Comparison of ENCODE assay signal across 23 cellular contexts in the genomic region with DNA sequence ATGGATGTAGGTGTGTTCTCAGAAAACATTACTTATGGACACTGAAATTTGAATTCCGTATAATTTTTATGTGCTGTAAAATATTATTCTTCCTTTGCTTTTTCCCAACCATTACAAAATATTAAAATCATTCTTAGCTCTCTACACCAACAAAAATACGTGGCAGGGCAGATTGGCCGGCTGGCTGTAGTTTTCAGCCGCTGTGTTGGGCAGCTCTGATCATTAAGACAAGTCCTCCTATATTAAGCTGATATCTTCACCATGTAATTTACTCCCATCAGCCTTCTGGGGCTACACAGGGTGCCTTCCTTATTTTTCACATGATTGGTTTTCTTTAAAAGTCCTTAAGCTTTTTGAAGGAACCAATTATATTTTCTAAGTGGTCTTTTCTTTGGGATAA.
"Had no signal": no experiment of that assay in that cellular context is flagged by ENCODE, and none has a peak within 500 bp of the region (broad histone marks: within the 10 kb centered on the region; RNA-seq: fewer than 3 reads in every experiment).

No MANE protein-coding gene starts in this region.

- H3K27me3 ChIP-seq: colonic mucosa, left lung had no signal

- DNase-seq: colonic mucosa; cortex of kidney; effector CD8-positive, alpha-beta T cell; effector memory CD8-positive, alpha-beta T cell; endodermal cell; erythroblast; esophagus squamous epithelium; foreskin fibroblast; foreskin melanocyte; gastrocnemius medialis; glutamatergic neuron; heart right ventricle; hippocampal formation; left cardiac atrium; left lung; left ventricle myocardium superior; lower lobe of right lung; mesenchymal stem cell; mucosa of descending colon; naive B cell had no signal

- H3K4me1 ChIP-seq: colonic mucosa, gastrocnemius medialis, heart right ventricle, left lung, lower lobe of right lung had no signal

- H3K4me3 ChIP-seq: colonic mucosa, gastrocnemius medialis, left lung, mucosa of descending colon had no signal

- H3K36me3 ChIP-seq: colonic mucosa, esophagus squamous epithelium, gastrocnemius medialis, heart right ventricle, left lung, lower lobe of right lung had no signal

- FAIRE-seq: endometrium, islet of Langerhans, keratinocyte had no signal

- H3K9me3 ChIP-seq: colonic mucosa, gastrocnemius medialis, mucosa of descending colon had no signal
